10 cellular contexts compared by ENCODE assay signal in the genomic region with DNA sequence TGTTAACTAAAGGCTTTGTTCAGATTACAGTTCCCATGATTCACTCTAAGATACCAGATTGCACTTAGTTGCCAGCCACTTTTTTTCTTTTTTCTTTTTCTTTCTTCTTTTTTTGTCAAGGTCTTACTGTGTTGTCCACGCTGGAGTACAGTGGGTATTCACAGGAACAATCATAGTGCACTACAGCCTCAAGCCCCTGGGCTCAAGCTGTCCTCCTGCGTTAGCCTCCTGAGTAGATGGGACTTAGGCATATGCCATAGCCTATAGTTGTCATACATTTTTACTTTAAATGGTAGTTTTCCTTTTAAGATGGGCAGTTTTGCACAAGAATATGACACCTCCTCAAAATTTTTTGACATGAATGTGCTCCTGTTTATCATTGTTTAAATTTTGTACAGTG. TPM values are rescaled to one million over a fixed set of nuclear protein-coding genes. Genes with fewer than 3 reads are reported as not detected.
A peak's percentile ranks its signal among the peaks of the same experiment; 100 is the strongest.
DNase-seq lines count a peak whose midpoint lies in the region; ATAC-seq and TF ChIP-seq lines count a peak whose summit lies in the region.
"Had no signal": no experiment of that assay in that cellular context is flagged by ENCODE, and none has a peak within 500 bp of the region (broad histone marks: within the 10 kb centered on the region; RNA-seq: fewer than 3 reads in every experiment).

No MANE protein-coding gene starts in this region.

- no peak for DNase-seq in T-helper 1 cell
- no peak for DNase-seq in iPS DF 6.9 (ENCODE audit: low read depth, low spot score)
- DNase-seq: activated CD8-positive, alpha-beta memory T cell treated with anti-CD3 and anti-CD28 coated beads for 24 hours had no signal

- H3K4me3 ChIP-seq in iPS DF 6.9 (ENCODE audit: low read length) (peak overlapping the region; percentile 64; the same call in 1 of the 2 replicates), skeletal muscle tissue (ENCODE audit: low read length in 3 of 3) (peak overlapping the region; percentile 91 to 99 (median 91)), gastroesophageal sphincter (peak overlapping the region in 1 of 2 donors; percentile 93)

- peaks cover 6% of the 10 kb centered on the region for H3K9me3 Mint-ChIP-seq in T-helper 1 cell treated with Interleukin-12 subunit alpha and Interleukin-12 subunit beta and Interleukin-4 antibody, amounts not matched to agents 30 μg/mL and 1 μg/mL, for 36 hours
- H3K9me3 Mint-ChIP-seq in activated T-helper 17 cell treated with anti-CD3 and anti-CD28 coated beads, Interleukin-2, amount 50 U/mL, for 72 hours: no peaks in the 10 kb centered on the region

- TF ChIP-seq CTCF in gastroesophageal sphincter (IDR thresholded peaks at IDR 0.05): no peak

- no CpG with 5 or more reads among the region's 2 CpGs for WGBS in iPS DF 6.9 (ENCODE audit: insufficient coverage, insufficient read length)
- 67 to 81% methylated on average over 1 to 2 of the region's 2 CpGs for WGBS in gastroesophageal sphincter (ENCODE audit: low coverage in 1 of 2), 2 donors

- H3K27ac ChIP-seq in iPS DF 6.9 (ENCODE audit: low read length) (no peak overlapping the region), skeletal muscle tissue (ENCODE audit: low read depth, low read length) (peak overlapping the region; percentile 99), gastroesophageal sphincter (peak overlapping the region in 1 of 4 donors; percentile 98)

- H3K9me3 ChIP-seq in iPS DF 6.9 (ENCODE audit: control insufficient read depth, insufficient read depth, low read length) (no peaks in the 10 kb centered on the region), skeletal muscle tissue (ENCODE audit: control insufficient read depth in 3 of 3, low read length in 3 of 3) (no peaks in the 10 kb centered on the region), gastroesophageal sphincter (no peaks in the 10 kb centered on the region)

- H3K27me3 Mint-ChIP-seq in T-helper 1 cell treated with Interleukin-12 subunit alpha and Interleukin-12 subunit beta and Interleukin-4 antibody, amounts not matched to agents 30 μg/mL and 1 μg/mL, for 36 hours (ENCODE audit: low read depth): peaks cover 5% of the 10 kb centered on the region
- H3K27me3 Mint-ChIP-seq in activated T-helper 17 cell treated with anti-CD3 and anti-CD28 coated beads, Interleukin-2, amount 50 U/mL, for 72 hours: no peaks in the 10 kb centered on the region

- H3K4me1 Mint-ChIP-seq in T-helper 1 cell treated with Interleukin-12 subunit alpha and Interleukin-12 subunit beta and Interleukin-4 antibody, amounts not matched to agents 30 μg/mL and 1 μg/mL, for 36 hours (ENCODE audit: low read depth): peaks cover 51% of the 10 kb centered on the region
- peaks cover 26% of the 10 kb centered on the region for H3K4me1 Mint-ChIP-seq in activated T-helper 17 cell treated with anti-CD3 and anti-CD28 coated beads, Interleukin-2, amount 50 U/mL, for 72 hours

- H3K27me3 ChIP-seq in iPS DF 6.9 (ENCODE audit: control insufficient read depth, insufficient read depth, low read length): no peaks in the 10 kb centered on the region
- H3K27me3 ChIP-seq in skeletal muscle tissue (ENCODE audit: control insufficient read depth in 3 of 3, insufficient read depth in 3 of 3, low read length in 3 of 3): no peaks in the 10 kb centered on the region
- H3K27me3 ChIP-seq in gastroesophageal sphincter: no peaks in the 10 kb centered on the region

- no peak for ATAC-seq in activated T-helper 17 cell treated with anti-CD3 and anti-CD28 coated beads, Interleukin-2, amount 50 U/mL, for 72 hours (replicated peaks)
- ATAC-seq in HG02798 (IDR thresholded peaks at IDR 0.05; ENCODE audit: poor library complexity, unreplicated experiment) (no peak), gastroesophageal sphincter (no peak), GM18520 (IDR thresholded peaks at IDR 0.05; ENCODE audit: unreplicated experiment) (no peak)
- ATAC-seq: K562 had no signal

- H3K36me3 Mint-ChIP-seq in T-helper 1 cell treated with Interleukin-12 subunit alpha and Interleukin-12 subunit beta and Interleukin-4 antibody, amounts not matched to agents 30 μg/mL and 1 μg/mL, for 36 hours (ENCODE audit: low read depth): peaks cover 20% of the 10 kb centered on the region
- peaks cover 67% of the 10 kb centered on the region for H3K36me3 Mint-ChIP-seq in activated T-helper 17 cell treated with anti-CD3 and anti-CD28 coated beads, Interleukin-2, amount 50 U/mL, for 72 hours (ENCODE audit: low read depth)

- H3K36me3 ChIP-seq in iPS DF 6.9 (ENCODE audit: control insufficient read depth, insufficient read depth, low read length): no peaks in the 10 kb centered on the region
- H3K36me3 ChIP-seq in skeletal muscle tissue (ENCODE audit: control insufficient read depth in 3 of 3, insufficient read depth in 3 of 3, low read length in 3 of 3): no peaks in the 10 kb centered on the region
- no peaks in the 10 kb centered on the region for H3K36me3 ChIP-seq in gastroesophageal sphincter

- H3K4me3 Mint-ChIP-seq in T-helper 1 cell treated with Interleukin-12 subunit alpha and Interleukin-12 subunit beta and Interleukin-4 antibody, amounts not matched to agents 30 μg/mL and 1 μg/mL, for 36 hours: peak overlapping the region; percentile 75
- peak overlapping the region; percentile 99 for H3K4me3 Mint-ChIP-seq in activated T-helper 17 cell treated with anti-CD3 and anti-CD28 coated beads, Interleukin-2, amount 50 U/mL, for 72 hours

- peak overlapping the region; percentile 98 to 100 (median 99) for H3K9ac ChIP-seq in skeletal muscle tissue (ENCODE audit: low read depth in 1 of 3, low read length in 3 of 3)

- no peaks in the 10 kb centered on the region; the same call in 1 of the 2 replicates for H3K4me1 ChIP-seq in iPS DF 6.9 (ENCODE audit: control insufficient read depth, insufficient read depth, low read length)
- H3K4me1 ChIP-seq in skeletal muscle tissue (ENCODE audit: control insufficient read depth in 3 of 3, insufficient read depth in 3 of 3, low read length in 3 of 3): peaks cover 22 to 43% (median 40%) of the 10 kb centered on the region in 3 donors
- peaks cover 5 to 61% (median 9%) of the 10 kb centered on the region in 3 donors for H3K4me1 ChIP-seq in gastroesophageal sphincter

- no peak for TF ChIP-seq POLR2A in gastroesophageal sphincter (IDR thresholded peaks at IDR 0.05)

- H3K27ac Mint-ChIP-seq in T-helper 1 cell treated with Interleukin-12 subunit alpha and Interleukin-12 subunit beta and Interleukin-4 antibody, amounts not matched to agents 30 μg/mL and 1 μg/mL, for 36 hours: no peak overlapping the region
- peak overlapping the region; percentile 59 for H3K27ac Mint-ChIP-seq in activated T-helper 17 cell treated with anti-CD3 and anti-CD28 coated beads, Interleukin-2, amount 50 U/mL, for 72 hours

- no peak for TF ChIP-seq EP300 in gastroesophageal sphincter (IDR thresholded peaks at IDR 0.05)

RNA-seq across cellular contexts. Expression of a gene that starts 2.1 kb away (rescaled TPM):
- 100 to 1,000 TPM; 111 to 114 TPM for total RNA-seq in activated T-helper 17 cell treated with anti-CD3 and anti-CD28 coated beads, Interleukin-2, amount 50 U/mL, for 72 hours
- total RNA-seq in skeletal muscle tissue: 270 TPM
- 100 to 1,000 TPM; 151 to 222 (median 164) TPM for total RNA-seq in gastroesophageal sphincter
